ENCODE assay signal across 1 cellular context in genomic region chr17:28929769-28930168, GRCh38.
TF ChIP-seq lines count a peak whose summit lies in the region.

No MANE protein-coding gene starts in this region.

TF ChIP-seq in SK-N-SH, 30 proteins besides CTCF, POLR2A, EP300 and RAD21 (continued from another document):
- TF ChIP-seq TEAD4 (IDR thresholded peaks at IDR 0.05; ENCODE audit: borderline replicate concordance, insufficient read depth) (no peak), SMC3 (IDR thresholded peaks at IDR 0.05; ENCODE audit: low read depth, low read length) (no peak), CHD2 (IDR thresholded peaks at IDR 0.05; ENCODE audit: low read length, partially characterized antibody) (peak; percentile 26), PBX3 (IDR thresholded peaks at IDR 0.05) (peak; percentile 22; the same call in 1 of the 2 replicates), POLR2AphosphoS5 (IDR thresholded peaks at IDR 0.05; ENCODE audit: low read depth, low read length) (0 out of 2 replicates have a peak, but pooled peaks have one; percentile 16), MAX (IDR thresholded peaks at IDR 0.05; ENCODE audit: low read depth) (no peak), GATA2 (CRISPR knock-in tag; IDR thresholded peaks at IDR 0.05) (0 out of 2 replicates have a peak, but pooled peaks have one; percentile 43)
